17 cellular contexts compared by ENCODE assay signal in the genomic region with DNA sequence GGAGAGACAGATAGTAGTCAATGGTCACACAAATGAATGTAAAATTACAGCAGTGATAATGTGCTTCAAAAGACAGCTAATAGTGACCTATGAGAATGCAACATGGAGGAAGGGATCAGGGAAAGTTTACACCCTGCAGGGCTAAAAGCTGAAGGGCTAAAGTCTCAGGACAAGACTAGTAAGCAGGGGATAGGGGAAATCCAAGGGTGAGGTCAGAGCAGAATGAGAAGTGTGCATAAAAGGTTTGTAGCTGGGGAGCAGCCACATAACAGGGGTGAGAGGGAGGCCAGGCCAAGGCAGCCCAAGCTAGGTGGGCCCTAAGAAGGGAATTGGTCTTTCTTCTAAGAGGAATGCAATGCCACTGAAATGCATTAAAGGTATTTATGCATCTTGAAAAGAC.
DNase-seq lines count a peak whose midpoint lies in the region; ATAC-seq, FAIRE-seq and TF ChIP-seq lines count a peak whose summit lies in the region.
"Had no signal": no experiment of that assay in that cellular context is flagged by ENCODE, and none has a peak within 500 bp of the region (broad histone marks: within the 10 kb centered on the region; RNA-seq: fewer than 3 reads in every experiment).

No MANE protein-coding gene starts in this region.

- H3K14ac ChIP-seq in H1 (ENCODE audit: insufficient read length) = no peak overlapping the region
- no peak overlapping the region for H3K14ac ChIP-seq in trophoblast cell (ENCODE audit: low read length)

- H2BK20ac ChIP-seq in H1 (ENCODE audit: low read length) = no peak overlapping the region

- peak; percentile 65 for ATAC-seq in GM18907 (IDR thresholded peaks at IDR 0.05; ENCODE audit: unreplicated experiment)
- peak; percentile 54 for ATAC-seq in HG02759 (IDR thresholded peaks at IDR 0.05; ENCODE audit: unreplicated experiment)

- DNase-seq in H1 (ENCODE audit: low read depth in 1 of 2, low spot score in 2 of 2) (no peak), trophoblast cell (no peak), pons (ENCODE audit: low spot score) (no peak), Karpas-422 (no peak)
- DNase-seq in stimulated activated CD4-positive, alpha-beta T cell treated with anti-CD3 and anti-CD28 coated beads, Interleukin-15, amount 100 ng/mL, for 24 hours = no peak
- DNase-seq: 8988T; AML-193; Caco-2; CD8-positive, alpha-beta memory T cell; DND-41; GDM1; HCEC 1CT; IMR-90; KG1 had no signal

- H3K9ac ChIP-seq in H1 (replicated peaks in 1 of 4; ENCODE audit: extremely low read depth in 1 of 4, low read depth in 3 of 4, low read length in 3 of 4) (no peak overlapping the region), trophoblast cell (ENCODE audit: low read length) (peak overlapping the region; percentile 40), Karpas-422 (ENCODE audit: low read length) (no peak overlapping the region)
- H3K9ac ChIP-seq: BLaER1 had no signal

- no peaks in the 10 kb centered on the region for H3K4me1 ChIP-seq in H1 (replicated peaks in 1 of 4; ENCODE audit: control insufficient read depth in 3 of 4, insufficient read depth in 4 of 4, low read length in 3 of 4)
- no peaks in the 10 kb centered on the region for H3K4me1 ChIP-seq in trophoblast cell (ENCODE audit: control insufficient read depth in 1 of 2, insufficient read depth in 2 of 2, low read length in 2 of 2)
- no peaks in the 10 kb centered on the region for H3K4me1 ChIP-seq in Karpas-422 (ENCODE audit: low read length)
- H3K4me1 ChIP-seq: Caco-2 had no signal

- FAIRE-seq in H1 (lab: Jason Lieb, UNC) = no peak

- H4K91ac ChIP-seq in H1 (replicated peaks; ENCODE audit: insufficient read length, low read length) (no peak overlapping the region), trophoblast cell (ENCODE audit: low read depth, low read length) (no peak overlapping the region)

- TF ChIP-seq CTCF in H1 (IDR thresholded peaks at IDR 0.05; ENCODE audit: control extremely low read depth in 1 of 3, insufficient read depth in 1 of 3, low read depth in 1 of 3, low read length in 3 of 3) = no peak

- no peak for TF ChIP-seq POLR2A in H1 (IDR thresholded peaks at IDR 0.05; ENCODE audit: control extremely low read depth in 1 of 2, low read depth in 2 of 2, low read length in 2 of 2)

- no peak for TF ChIP-seq EP300 in H1 (IDR thresholded peaks at IDR 0.05; ENCODE audit: borderline replicate concordance in 1 of 2, low read depth in 2 of 2, low read length in 2 of 2)

- H4K8ac ChIP-seq in H1 (ENCODE audit: extremely low read depth, insufficient read depth, low read length) (no peak overlapping the region), trophoblast cell (ENCODE audit: low read depth, low read length) (no peak overlapping the region)

- no peaks in the 10 kb centered on the region for H3K9me3 ChIP-seq in H1 (ENCODE audit: insufficient read depth in 2 of 2, low read depth in 1 of 2, low read length in 1 of 2)
- H3K9me3 ChIP-seq in trophoblast cell (ENCODE audit: insufficient read depth, low read depth, low read length) = no peaks in the 10 kb centered on the region
- no peaks in the 10 kb centered on the region for H3K9me3 ChIP-seq in Karpas-422 (ENCODE audit: low read length)
- H3K9me3 ChIP-seq: Caco-2 had no signal

- no peak for TF ChIP-seq RAD21 in H1 (IDR thresholded peaks at IDR 0.05 in 1 of 2, conservative IDR thresholded peaks at IDR 0.05 in 1 of 2; ENCODE audit: low read depth in 2 of 2, low read length in 2 of 2)

- H3K4me2 ChIP-seq in H1 (ENCODE audit: insufficient read depth in 1 of 2, low read depth in 2 of 2, low read length in 2 of 2) (no peak overlapping the region), trophoblast cell (ENCODE audit: low read length) (no peak overlapping the region), Karpas-422 (ENCODE audit: low read depth, low read length, poor library complexity, severe bottlenecking) (no peak overlapping the region)
- H3K4me2 ChIP-seq: BLaER1 had no signal

- H3K23ac ChIP-seq in H1 (ENCODE audit: insufficient read length) = no peak overlapping the region
- no peak overlapping the region for H3K23ac ChIP-seq in trophoblast cell (ENCODE audit: low read length)

- H2BK120ac ChIP-seq in H1 (replicated peaks; ENCODE audit: low read depth, low read length) (no peak overlapping the region), trophoblast cell (ENCODE audit: insufficient read depth, low read length, poor library complexity) (no peak overlapping the region)

- H2AK5ac ChIP-seq in H1 (ENCODE audit: low read depth, low read length) (no peak overlapping the region), trophoblast cell (ENCODE audit: low read length) (no peak overlapping the region)

- H3K27ac ChIP-seq in H1 (ENCODE audit: low read depth, low read length) (no peak overlapping the region), trophoblast cell (ENCODE audit: low read depth, low read length) (no peak overlapping the region), Karpas-422 (ENCODE audit: low read length) (no peak overlapping the region)
- H3K27ac ChIP-seq: BLaER1 had no signal

- H2BK5ac ChIP-seq in H1 (ENCODE audit: low read depth, low read length) = no peak overlapping the region
- H2BK5ac ChIP-seq in trophoblast cell (ENCODE audit: low read depth, low read length, poor library complexity) = no peak overlapping the region

- no peak overlapping the region for H3K4ac ChIP-seq in H1 (replicated peaks; ENCODE audit: insufficient read length, low read depth, low read length)
- no peak overlapping the region for H3K4ac ChIP-seq in trophoblast cell (ENCODE audit: low read depth, low read length)

- H2BK12ac ChIP-seq in H1 (ENCODE audit: low read depth, low read length) (no peak overlapping the region), trophoblast cell (ENCODE audit: low read length) (no peak overlapping the region)

- no peaks in the 10 kb centered on the region for H3K79me1 ChIP-seq in H1 (ENCODE audit: low read depth, low read length)
- H3K79me1 ChIP-seq in trophoblast cell (ENCODE audit: low read length) = no peaks in the 10 kb centered on the region

- CTCF ChIA-PET in H1 (lab: Charles Lee; ENCODE audit: partially characterized antibody) = interaction anchor here (0.5 kb wide), 1 partner anchor 1105 kb away, joined by 3 read pairs; no protein-coding TSS in a partner anchor

- H3K4me3 ChIP-seq in H1 (ENCODE audit: extremely low read depth in 1 of 4, insufficient read depth in 2 of 4, low read depth in 3 of 4, low read length in 4 of 4) (no peak overlapping the region), trophoblast cell (ENCODE audit: low read depth, low read length) (no peak overlapping the region), Karpas-422 (ENCODE audit: low read length) (no peak overlapping the region)
- H3K4me3 ChIP-seq: BLaER1 had no signal

- no peaks in the 10 kb centered on the region; the same call in 1 of the 2 replicates for H3K9me2 ChIP-seq in Karpas-422 (replicated peaks; ENCODE audit: insufficient read depth, low read length)

- H4K5ac ChIP-seq in H1 (ENCODE audit: insufficient read length, low read depth, low read length) = no peak overlapping the region

- no peak overlapping the region for H2BK15ac ChIP-seq in H1 (ENCODE audit: low read length)

- no peak overlapping the region for H4K12ac ChIP-seq in trophoblast cell (ENCODE audit: low read depth, low read length)

- H3K18ac ChIP-seq in H1 (ENCODE audit: extremely low read depth, low read length) (no peak overlapping the region), trophoblast cell (ENCODE audit: low read length) (no peak overlapping the region)

- peak overlapping the region; percentile 73; the same call in 1 of the 2 replicates for H2AFZ ChIP-seq in H1 (ENCODE audit: low read length)
- H2AFZ ChIP-seq in trophoblast cell (ENCODE audit: insufficient read depth, low read length, poor library complexity) = no peak overlapping the region
- H2AFZ ChIP-seq in Karpas-422 (ENCODE audit: low read length) = no peak overlapping the region

- H3K23me2 ChIP-seq in H1 (ENCODE audit: low read depth, low read length) = no peaks in the 10 kb centered on the region

- no peak overlapping the region for H3K56ac ChIP-seq in H1 (replicated peaks; ENCODE audit: insufficient read length, low read depth, low read length)

- H3K36me3 ChIP-seq in H1 (ENCODE audit: control insufficient read depth in 2 of 4, insufficient read depth in 4 of 4, low read length in 3 of 4) (no peaks in the 10 kb centered on the region), trophoblast cell (ENCODE audit: control insufficient read depth in 1 of 2, insufficient read depth in 2 of 2, low read length in 2 of 2) (no peaks in the 10 kb centered on the region), Karpas-422 (ENCODE audit: insufficient read depth, low read length) (no peaks in the 10 kb centered on the region)
- H3K36me3 ChIP-seq: BLaER1 had no signal

- POLR2A ChIA-PET in H1 (lab: Charles Lee; ENCODE audit: partially characterized antibody) = no interaction called here

- H3K27me3 ChIP-seq in H1 (replicated peaks in 1 of 4; ENCODE audit: control insufficient read depth in 3 of 4, extremely low read depth in 1 of 4, insufficient read depth in 3 of 4, low read length in 3 of 4) (no peaks in the 10 kb centered on the region), trophoblast cell (ENCODE audit: insufficient read depth, low read length) (no peaks in the 10 kb centered on the region), Karpas-422 (ENCODE audit: low read length) (no peaks in the 10 kb centered on the region)
- H3K27me3 ChIP-seq: BLaER1 had no signal

- H3K79me2 ChIP-seq in H1 (ENCODE audit: control insufficient read depth in 1 of 2, insufficient read depth in 2 of 2, low read length in 2 of 2) (no peaks in the 10 kb centered on the region), trophoblast cell (ENCODE audit: control insufficient read depth, insufficient read depth, low read length, poor library complexity) (no peaks in the 10 kb centered on the region), Karpas-422 (ENCODE audit: low read length) (no peaks in the 10 kb centered on the region)

- H4K20me1 ChIP-seq in H1 (replicated peaks in 1 of 2; ENCODE audit: control insufficient read depth in 1 of 2, insufficient read depth in 2 of 2, low read length in 2 of 2) = no peaks in the 10 kb centered on the region
- H4K20me1 ChIP-seq in Karpas-422 (ENCODE audit: insufficient read depth, low read depth, low read length) = no peaks in the 10 kb centered on the region
- H4K20me1 ChIP-seq: BLaER1 had no signal

TF ChIP-seq in H1, 55 proteins besides CTCF, POLR2A, EP300 and RAD21 (continues in another document):
- TF ChIP-seq SIRT6 (IDR thresholded peaks at IDR 0.05; ENCODE audit: low read length) (no peak), ASH2L (IDR thresholded peaks at IDR 0.05; ENCODE audit: low read length) (no peak), CHD2 (IDR thresholded peaks at IDR 0.05; ENCODE audit: low read length) (no peak), HDAC6 (IDR thresholded peaks at IDR 0.05; ENCODE audit: low read depth, low read length) (no peak), SP1 (IDR thresholded peaks at IDR 0.05; ENCODE audit: low read depth, low read length) (no peak)
- TF ChIP-seq, protein P1, sequence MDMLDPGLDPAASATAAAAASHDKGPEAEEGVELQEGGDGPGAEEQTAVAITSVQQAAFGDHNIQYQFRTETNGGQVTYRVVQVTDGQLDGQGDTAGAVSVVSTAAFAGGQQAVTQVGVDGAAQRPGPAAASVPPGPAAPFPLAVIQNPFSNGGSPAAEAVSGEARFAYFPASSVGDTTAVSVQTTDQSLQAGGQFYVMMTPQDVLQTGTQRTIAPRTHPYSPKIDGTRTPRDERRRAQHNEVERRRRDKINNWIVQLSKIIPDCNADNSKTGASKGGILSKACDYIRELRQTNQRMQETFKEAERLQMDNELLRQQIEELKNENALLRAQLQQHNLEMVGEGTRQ (IDR thresholded peaks at IDR 0.05; ENCODE audit: low read length) = no peak
